Comparison of ENCODE assay signal across 13 cellular contexts in the genomic region with DNA sequence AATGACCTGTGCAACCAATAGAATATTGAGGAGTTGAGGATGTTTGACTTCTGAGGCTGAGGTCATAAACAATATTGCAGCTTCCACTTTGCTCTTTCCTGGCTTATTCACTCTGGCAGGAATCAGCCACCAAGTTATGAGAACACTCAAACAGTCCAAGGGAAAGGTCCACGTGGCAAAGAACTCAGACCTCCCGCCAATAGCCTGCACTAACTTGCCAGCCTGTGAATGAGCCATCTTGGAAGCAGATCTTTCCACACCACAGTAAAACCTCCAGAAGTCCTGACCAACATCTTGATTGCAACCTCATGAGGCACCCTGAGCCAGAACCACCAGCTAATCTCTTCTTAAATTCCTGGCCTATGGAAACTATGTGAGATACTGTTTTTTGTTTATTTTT. TPM values are rescaled to one million over a fixed set of nuclear protein-coding genes. Genes with fewer than 3 reads are reported as not detected.
DNase-seq lines count a peak whose midpoint lies in the region; ATAC-seq, FAIRE-seq and TF ChIP-seq lines count a peak whose summit lies in the region.
"Had no signal": no experiment of that assay in that cellular context is flagged by ENCODE, and none has a peak within 500 bp of the region (broad histone marks: within the 10 kb centered on the region; RNA-seq: fewer than 3 reads in every experiment).

No MANE protein-coding gene starts in this region.

- no peaks in the 10 kb centered on the region for H4K20me1 ChIP-seq in GM23248 (ENCODE audit: insufficient read depth)

- H3K4me3 ChIP-seq in GM23248 (0 out of 2 replicates have a peak overlapping the region, but pooled peaks have one; percentile 6), bronchial epithelial cell (ENCODE audit: low read depth, low read length) (no peak overlapping the region)

- no peaks in the 10 kb centered on the region for H3K36me3 Mint-ChIP-seq in stimulated activated memory B cell treated with anti-CD40 and anti-IgM and Interleukin-4, amounts not matched to agents 10 μg/mL and 1 μg/mL and 100 μg/mL, for 72 hours
- H3K36me3 Mint-ChIP-seq: activated naive CD4-positive, alpha-beta T cell treated with anti-CD3 and anti-CD28 coated beads, Interleukin-2, amount 10 ng/mL, durations not matched to agents 7 days and 5 days had no signal

- H3K9ac ChIP-seq in GM23248 = peak overlapping the region; percentile 50

- H2AFZ ChIP-seq in GM23248 = peak overlapping the region; percentile 6; the same call in 1 of the 2 replicates

- no peak overlapping the region for H3K4me3 Mint-ChIP-seq in stimulated activated memory B cell treated with anti-CD40 and anti-IgM and Interleukin-4, amounts not matched to agents 10 μg/mL and 1 μg/mL and 100 μg/mL, for 72 hours
- H3K4me3 Mint-ChIP-seq: activated naive CD4-positive, alpha-beta T cell treated with anti-CD3 and anti-CD28 coated beads, Interleukin-2, amount 10 ng/mL, durations not matched to agents 7 days and 5 days; stimulated activated naive CD8-positive, alpha-beta T cell treated with anti-CD3 and anti-CD28 coated beads, Interleukin-15, Interleukin-2, amounts not matched to agents 100 ng/mL and 50 ng/mL, for 24 hours had no signal

- H3F3A ChIP-seq in GM23248 (ENCODE audit: insufficient read depth) = peaks cover 16% of the 10 kb centered on the region

- no peaks in the 10 kb centered on the region for H3K9me3 Mint-ChIP-seq in stimulated activated memory B cell treated with anti-CD40 and anti-IgM and Interleukin-4, amounts not matched to agents 10 μg/mL and 1 μg/mL and 100 μg/mL, for 72 hours
- H3K9me3 Mint-ChIP-seq: activated naive CD4-positive, alpha-beta T cell treated with anti-CD3 and anti-CD28 coated beads, Interleukin-2, amount 10 ng/mL, durations not matched to agents 7 days and 5 days; stimulated activated naive CD8-positive, alpha-beta T cell treated with anti-CD3 and anti-CD28 coated beads, Interleukin-15, Interleukin-2, amounts not matched to agents 100 ng/mL and 50 ng/mL, for 24 hours had no signal

- no peaks in the 10 kb centered on the region for H3K4me1 Mint-ChIP-seq in stimulated activated memory B cell treated with anti-CD40 and anti-IgM and Interleukin-4, amounts not matched to agents 10 μg/mL and 1 μg/mL and 100 μg/mL, for 72 hours
- H3K4me1 Mint-ChIP-seq: activated naive CD4-positive, alpha-beta T cell treated with anti-CD3 and anti-CD28 coated beads, Interleukin-2, amount 10 ng/mL, durations not matched to agents 7 days and 5 days had no signal

- H3K36me3 ChIP-seq in GM23248 (ENCODE audit: low read depth) (no peaks in the 10 kb centered on the region), bronchial epithelial cell (ENCODE audit: control insufficient read depth, insufficient read depth, low read length) (no peaks in the 10 kb centered on the region)

- in situ Hi-C loops in GM23248 (cut with MboI) = no loop called here

- peak; percentile 52 for DNase-seq in A172 (ENCODE audit: low spot score)
- DNase-seq in GM23248 = peak; percentile 93
- peak; percentile 73 for DNase-seq in bronchial epithelial cell (ENCODE audit: low read depth)
- peak; percentile 55 for DNase-seq in left lobe of liver (ENCODE audit: low spot score)
- DNase-seq in NAMALWA (ENCODE audit: low spot score) = no peak
- DNase-seq in NK-92 treated with Interleukin-12 subunit alpha and Interleukin-12 subunit beta, amount 100 ng/mL, for 24 hours (lab: John Stamatoyannopoulos, UW) = no peak
- DNase-seq: activated naive CD4-positive, alpha-beta T cell treated with anti-CD3 and anti-CD28 coated beads, Interleukin-2, amount 10 ng/mL, durations not matched to agents 7 days and 5 days; AML-193; DMS 273 treated with DMSO at 0.1 percent for 48 hours; MV-4-11 had no signal

- ATAC-seq in left lobe of liver = peak; percentile 87
- no peak for ATAC-seq in stimulated activated memory B cell treated with anti-CD40 and anti-IgM and Interleukin-4, amounts not matched to agents 10 μg/mL and 1 μg/mL and 100 μg/mL, for 72 hours
- ATAC-seq in GM21381 (IDR thresholded peaks at IDR 0.05; ENCODE audit: unreplicated experiment) = no peak

- no peaks in the 10 kb centered on the region for H3K9me2 ChIP-seq in GM23248 (ENCODE audit: insufficient read depth)

- H3K27ac ChIP-seq in GM23248 = peak overlapping the region; percentile 81

- H3K27ac Mint-ChIP-seq in stimulated activated memory B cell treated with anti-CD40 and anti-IgM and Interleukin-4, amounts not matched to agents 10 μg/mL and 1 μg/mL and 100 μg/mL, for 72 hours = no peak overlapping the region
- H3K27ac Mint-ChIP-seq: activated naive CD4-positive, alpha-beta T cell treated with anti-CD3 and anti-CD28 coated beads, Interleukin-2, amount 10 ng/mL, durations not matched to agents 7 days and 5 days; stimulated activated naive CD8-positive, alpha-beta T cell treated with anti-CD3 and anti-CD28 coated beads, Interleukin-15, Interleukin-2, amounts not matched to agents 100 ng/mL and 50 ng/mL, for 24 hours had no signal

- H3K27me3 ChIP-seq in GM23248 (replicated peaks; ENCODE audit: insufficient read depth) (no peaks in the 10 kb centered on the region), bronchial epithelial cell (ENCODE audit: control insufficient read depth, insufficient read depth, low read length) (no peaks in the 10 kb centered on the region)

- no peaks in the 10 kb centered on the region for H3K9me3 ChIP-seq in GM23248 (ENCODE audit: low read depth)

- peak overlapping the region; percentile 53 for H3K4me2 ChIP-seq in GM23248 (ENCODE audit: unreplicated experiment)

- 0 to 7% methylated on average over 2 of the region's 2 CpGs for WGBS in GM23248 (ENCODE audit: low coverage in 1 of 2, low lambda C conversion rate in 2 of 2, missing lambda C conversion rate in 2 of 2), 2 experiments

- TF ChIP-seq CTCF in bronchial epithelial cell (IDR thresholded peaks at IDR 0.05; ENCODE audit: insufficient read depth, low read length, severe bottlenecking) = no peak

- FAIRE-seq in bronchial epithelial cell (lab: Jason Lieb, UNC) = peak; percentile 55

- H3K4me1 ChIP-seq in GM23248 (ENCODE audit: insufficient read depth) = peaks cover 32% of the 10 kb centered on the region

- no peaks in the 10 kb centered on the region for H3K27me3 Mint-ChIP-seq in stimulated activated memory B cell treated with anti-CD40 and anti-IgM and Interleukin-4, amounts not matched to agents 10 μg/mL and 1 μg/mL and 100 μg/mL, for 72 hours
- H3K27me3 Mint-ChIP-seq: activated naive CD4-positive, alpha-beta T cell treated with anti-CD3 and anti-CD28 coated beads, Interleukin-2, amount 10 ng/mL, durations not matched to agents 7 days and 5 days had no signal

- H3K79me2 ChIP-seq in GM23248 (ENCODE audit: insufficient read depth) = no peaks in the 10 kb centered on the region

RNA-seq across cellular contexts. Expression of a gene that starts 22.7 kb away (rescaled TPM):
- 182 and 196 TPM in 2 replicates for total RNA-seq in A172 (2014; rRNA removed; shearing (Covaris generic))
- total RNA-seq in GM23248 (2014; rRNA removed; shearing (Covaris generic)) = 277 and 310 TPM in 2 replicates
- polyA plus RNA-seq in GM23248 (2016; fragmentation: Nextera tagmentation; extraction: Ambion mirVana) = 69.7 and 73.2 TPM in 2 replicates
- total RNA-seq in bronchial epithelial cell (196 and 203 TPM in 2 replicates), left lobe of liver (70.9 TPM)

Comparison
In these comparisons a context has a peak if more than half of its experiments do, and no peak if none do; other contexts are left out.
1. DNase-seq: peak in A172 (single experiment), GM23248 (single experiment), bronchial epithelial cell (single experiment) and left lobe of liver (single experiment); none in NAMALWA (single experiment) and NK-92 treated with Interleukin-12 subunit alpha and Interleukin-12 subunit beta, amount 100 ng/mL, for 24 hours (single experiment).